ENCODE assay signal across 17 cellular contexts in genomic region chr15:55673287-55673686, GRCh38.
DNase-seq lines count a peak whose midpoint lies in the region; ATAC-seq and TF ChIP-seq lines count a peak whose summit lies in the region.
"Had no signal": no experiment of that assay in that cellular context is flagged by ENCODE, and none has a peak within 500 bp of the region (broad histone marks: within the 10 kb centered on the region; RNA-seq: fewer than 3 reads in every experiment).

No MANE protein-coding gene starts in this region.

- no peak overlapping the region for H2AK5ac ChIP-seq in neuronal stem cell (ENCODE audit: low read depth, low read length)

- H2BK120ac ChIP-seq in neuronal stem cell (ENCODE audit: low read depth, low read length) = no peak overlapping the region

- H3K18ac ChIP-seq in neuronal stem cell (ENCODE audit: low read length) = peak overlapping the region; percentile 11

- ATAC-seq in left ventricle myocardium superior = no peak
- ATAC-seq: CD8-positive, alpha-beta T cell; HCT116 had no signal

- H3K9me3 ChIP-seq in cardiac muscle cell (ENCODE audit: low read depth) (no peaks in the 10 kb centered on the region), neuronal stem cell (replicated peaks in 1 of 2; ENCODE audit: control insufficient read depth in 2 of 2, insufficient read depth in 1 of 2, low read depth in 1 of 2, low read length in 2 of 2) (no peaks in the 10 kb centered on the region)
- H3K9me3 ChIP-seq: BLaER1 treated with 17β-estradiol and CSF1 and Interleukin-3, amounts not matched to agents 10 nM and 100 nM had no signal

- DNase-seq in cardiac muscle cell (ENCODE audit: low read depth in 1 of 2, low spot score in 1 of 2) = no peak
- no peak for DNase-seq in left ventricle myocardium superior
- DNase-seq in left kidney (ENCODE audit: low read depth, low spot score) = peak; percentile 88
- DNase-seq in neuronal stem cell (ENCODE audit: low spot score) = no peak
- no peak for DNase-seq in stimulated activated CD4-positive, alpha-beta T cell treated with anti-CD3 and anti-CD28 coated beads, Interleukin-2, amount 100 ng/mL, for 48 hours
- no peak for DNase-seq in kidney tubule cell (ENCODE audit: low spot score)
- no peak for DNase-seq in hypothalamus (lab: John Stamatoyannopoulos, UW)
- DNase-seq: Calu3; CD8-positive, alpha-beta T cell; DMS79 treated with DMSO at 0.1 percent for 48 hours; GF-D8; GOT3; H7; HFFc6 had no signal

- H3K27me3 ChIP-seq in cardiac muscle cell = no peaks in the 10 kb centered on the region
- no peaks in the 10 kb centered on the region for H3K27me3 ChIP-seq in neuronal stem cell (ENCODE audit: control insufficient read depth in 3 of 3, insufficient read depth in 3 of 3, low read depth in 1 of 3, low read length in 3 of 3)
- H3K27me3 ChIP-seq: BLaER1 treated with 17β-estradiol and CSF1 and Interleukin-3, amounts not matched to agents 10 nM and 100 nM had no signal

- H3K4me1 ChIP-seq in cardiac muscle cell (ENCODE audit: low read depth) (peaks cover 37% of the 10 kb centered on the region), neuronal stem cell (ENCODE audit: control insufficient read depth in 2 of 2, insufficient read depth in 1 of 2, low read depth in 1 of 2, low read length in 2 of 2) (peaks cover 10 to 31% of the 10 kb centered on the region in 2 donors)
- H3K4me1 ChIP-seq: BLaER1 treated with 17β-estradiol and CSF1 and Interleukin-3, amounts not matched to agents 10 nM and 100 nM had no signal

- H2AFZ ChIP-seq in neuronal stem cell (ENCODE audit: low read length) = no peak overlapping the region

- TF ChIP-seq CTCF in cardiac muscle cell (IDR thresholded peaks at IDR 0.05; ENCODE audit: low read depth, low read length) = no peak

- no peak overlapping the region for H3K14ac ChIP-seq in neuronal stem cell (ENCODE audit: low read length)

- H2BK12ac ChIP-seq in neuronal stem cell (ENCODE audit: low read length) = no peak overlapping the region

- H2BK15ac ChIP-seq in neuronal stem cell (ENCODE audit: low read length) = no peak overlapping the region

- intact Hi-C loops in left ventricle myocardium superior (cut with micrococcal nuclease) = no loop called here

- H4K8ac ChIP-seq in neuronal stem cell (ENCODE audit: low read depth, low read length) = no peak overlapping the region

- H3K9ac ChIP-seq in neuronal stem cell (ENCODE audit: low read depth, low read length, poor library complexity) = no peak overlapping the region
- H3K9ac ChIP-seq: BLaER1 treated with 17β-estradiol and CSF1 and Interleukin-3, amounts not matched to agents 10 nM and 100 nM had no signal

- WGBS in neuronal stem cell (ENCODE audit: extremely low coverage in 2 of 2, insufficient read length in 2 of 2, insufficient replicate concordance in 1 of 2), 2 donors = no CpG with 5 or more reads among the region's 10 CpGs

- peaks cover 2% of the 10 kb centered on the region for H3K79me1 ChIP-seq in neuronal stem cell (ENCODE audit: low read depth, low read length)

- no peak overlapping the region for H3K4ac ChIP-seq in neuronal stem cell (ENCODE audit: low read length)

- no peak overlapping the region for H3K4me2 ChIP-seq in neuronal stem cell (ENCODE audit: insufficient read depth, low read length, poor library complexity, severe bottlenecking)
- H3K4me2 ChIP-seq: BLaER1 treated with 17β-estradiol and CSF1 and Interleukin-3, amounts not matched to agents 10 nM and 100 nM had no signal

- H3K4me3 ChIP-seq in cardiac muscle cell = no peak overlapping the region
- no peak overlapping the region for H3K4me3 ChIP-seq in neuronal stem cell (ENCODE audit: low read length in 2 of 2)
- H3K4me3 ChIP-seq: BLaER1 treated with 17β-estradiol and CSF1 and Interleukin-3, amounts not matched to agents 10 nM and 100 nM had no signal

- no peak overlapping the region for H3K23ac ChIP-seq in neuronal stem cell (ENCODE audit: low read depth, low read length, poor library complexity)

- H2BK5ac ChIP-seq in neuronal stem cell (ENCODE audit: low read length) = no peak overlapping the region

- peak overlapping the region; percentile 3 for H3K27ac ChIP-seq in cardiac muscle cell
- no peak overlapping the region for H3K27ac ChIP-seq in neuronal stem cell (replicated peaks; ENCODE audit: low read length)
- H3K27ac ChIP-seq: BLaER1 treated with 17β-estradiol and CSF1 and Interleukin-3, amounts not matched to agents 10 nM and 100 nM; HL-60 had no signal

- no peak overlapping the region for H4K91ac ChIP-seq in neuronal stem cell (ENCODE audit: low read depth, low read length, poor library complexity)

- H3K36me3 ChIP-seq in cardiac muscle cell (peaks cover 14% of the 10 kb centered on the region), neuronal stem cell (replicated peaks in 1 of 2; ENCODE audit: control insufficient read depth in 2 of 2, insufficient read depth in 2 of 2, low read length in 2 of 2) (peaks cover 15 to 100% of the 10 kb centered on the region in 2 donors)
- H3K36me3 ChIP-seq: BLaER1 treated with 17β-estradiol and CSF1 and Interleukin-3, amounts not matched to agents 10 nM and 100 nM had no signal
